In genomic region chr3:188185717-188186236, GRCh38 we compare ENCODE assay signal across 8 cellular contexts. TPM values are rescaled to one million over a fixed set of nuclear protein-coding genes. Genes with fewer than 3 reads are reported as not detected.
DNase-seq lines count a peak whose midpoint lies in the region; ATAC-seq and TF ChIP-seq lines count a peak whose summit lies in the region.

No MANE protein-coding gene starts in this region.

- no peaks in the 10 kb centered on the region for H3K9me3 Mint-ChIP-seq in osteocyte (ENCODE audit: unreplicated experiment)

- H3K4me1 Mint-ChIP-seq in osteocyte (ENCODE audit: unreplicated experiment), result peaks cover 48% of the 10 kb centered on the region

- in situ Hi-C loops in G401 (cut with HindIII; ENCODE audit: low sequenced_read_pairs), result no loop called here

- no peaks in the 10 kb centered on the region for H3K27me3 Mint-ChIP-seq in osteocyte (ENCODE audit: unreplicated experiment)

- H3K4me3 ChIP-seq in epithelial cell of esophagus (ENCODE audit: low read length), result no peak overlapping the region

- H3K27ac Mint-ChIP-seq in osteocyte (ENCODE audit: unreplicated experiment), result peak overlapping the region; percentile 89

- DNase-seq in G401 (ENCODE audit: low spot score), result peak; percentile 82
- peak; percentile 49 for DNase-seq in NCI-H345 (lab: John Stamatoyannopoulos, UW)
- DNase-seq in epithelial cell of esophagus (ENCODE audit: low read depth), result peak; percentile 60
- DNase-seq in osteocyte (ENCODE audit: extremely low spot score, unreplicated experiment), result no peak
- DNase-seq in NCI-H526 treated with DMSO at 0.1 percent for 48 hours (lab: John Stamatoyannopoulos, UW), result no peak
- DNase-seq in A172 (ENCODE audit: low spot score), result no peak

- no peak overlapping the region for H3K4me3 Mint-ChIP-seq in osteocyte (ENCODE audit: unreplicated experiment)

- H3K36me3 Mint-ChIP-seq in osteocyte (ENCODE audit: unreplicated experiment), result no peaks in the 10 kb centered on the region

- ATAC-seq in GM21360 (IDR thresholded peaks at IDR 0.05; ENCODE audit: unreplicated experiment), result no peak
- ATAC-seq in HG02798 (IDR thresholded peaks at IDR 0.05; ENCODE audit: poor library complexity, unreplicated experiment), result no peak

- TF ChIP-seq CTCF in epithelial cell of esophagus (IDR thresholded peaks at IDR 0.05; ENCODE audit: insufficient read depth, low read depth, low read length, missing control alignments), result no peak
- no peak for TF ChIP-seq CTCF in osteocyte (IDR thresholded peaks at IDR 0.05)

RNA-seq across cellular contexts. Expression of gene LPP, which starts 31.8 kb away (rescaled TPM):
- 6.4 and 12.6 TPM in 2 replicates for total RNA-seq in G401 (2014; rRNA removed; shearing (Covaris generic))
- total RNA-seq in osteocyte, result 184 and 187 TPM in 2 replicates
- total RNA-seq in A172 (2014; rRNA removed; shearing (Covaris generic)), result 16.4 and 31.2 TPM in 2 replicates

Comparison
In these comparisons a context has a peak if more than half of its experiments do, and no peak if none do; other contexts are left out.
1. DNase-seq: peak in G401 (single experiment), NCI-H345 (single experiment) and epithelial cell of esophagus (single experiment); none in osteocyte (single experiment), NCI-H526 treated with DMSO at 0.1 percent for 48 hours (single experiment) and A172 (single experiment).